ENCODE assay signal across 9 cellular contexts in the genomic region with DNA sequence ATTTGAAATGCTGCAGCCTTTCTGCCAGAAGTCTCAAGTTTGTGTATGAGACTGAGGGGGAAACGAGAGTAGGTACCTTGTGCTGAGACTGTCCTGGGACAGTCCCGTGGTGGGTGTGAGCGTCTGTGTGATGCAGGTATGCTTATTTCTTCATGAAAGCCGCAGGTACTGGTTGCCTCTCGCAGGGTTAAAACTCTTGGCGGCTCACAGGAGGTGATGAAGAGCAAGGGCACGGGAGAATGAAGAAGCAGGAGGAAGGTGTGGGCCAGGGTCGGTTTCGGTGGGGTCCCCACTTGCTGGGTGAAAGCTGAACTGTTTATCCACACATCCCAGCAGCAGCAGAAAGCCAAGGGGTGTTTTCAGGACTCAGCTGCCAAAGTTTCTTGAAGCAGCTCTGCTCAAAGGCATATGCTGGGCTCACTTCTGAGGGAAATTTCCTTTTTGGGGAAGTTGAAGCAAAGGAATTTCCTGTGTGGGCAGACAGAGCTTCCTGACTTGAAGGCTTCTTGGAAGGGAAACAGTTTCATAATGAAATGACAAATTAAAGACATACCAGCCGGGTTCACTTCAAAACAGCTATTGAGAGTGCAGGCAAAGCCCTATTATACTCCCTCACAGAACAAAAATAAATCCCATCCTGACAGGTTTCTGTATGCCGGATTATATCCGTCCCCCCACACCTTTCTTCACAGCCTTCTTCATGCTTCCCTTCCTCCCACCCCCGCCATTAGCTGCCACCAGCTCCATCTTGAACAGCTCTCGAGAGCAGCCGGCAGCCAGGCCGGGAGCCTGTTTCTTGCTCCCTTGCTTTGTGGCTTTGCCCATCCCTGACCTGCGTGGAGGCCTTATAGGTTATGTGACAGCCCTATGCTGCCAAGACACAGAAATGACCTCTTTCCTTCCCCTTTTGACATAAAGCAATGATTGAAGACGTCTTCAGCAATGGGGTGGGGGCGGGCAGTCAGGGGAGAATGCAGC.
DNase-seq lines count a peak whose midpoint lies in the region; ATAC-seq, FAIRE-seq and TF ChIP-seq lines count a peak whose summit lies in the region.
"Had no signal": no experiment of that assay in that cellular context is flagged by ENCODE, and none has a peak within 500 bp of the region (broad histone marks: within the 10 kb centered on the region; RNA-seq: fewer than 3 reads in every experiment).

No MANE protein-coding gene starts in this region.

- H4K91ac ChIP-seq in H1 (replicated peaks; ENCODE audit: insufficient read length, low read length) (no peak overlapping the region), neuronal stem cell (ENCODE audit: low read depth, low read length, poor library complexity) (no peak overlapping the region)

- 0 out of 4 replicates have a peak, but pooled peaks cover 0 to 3% of the 10 kb centered on the region in 2 experiments for H3K79me2 ChIP-seq in H1 (ENCODE audit: control insufficient read depth in 1 of 2, insufficient read depth in 2 of 2, low read length in 2 of 2)

- no peak for TF ChIP-seq EP300 in H1 (IDR thresholded peaks at IDR 0.05; ENCODE audit: borderline replicate concordance in 1 of 2, low read depth in 2 of 2, low read length in 2 of 2)

- no peak overlapping the region for H3K23ac ChIP-seq in H1 (ENCODE audit: insufficient read length)
- H3K23ac ChIP-seq in neuronal stem cell (ENCODE audit: low read depth, low read length, poor library complexity): no peak overlapping the region

- H3K4me3 ChIP-seq in H1 (ENCODE audit: extremely low read depth in 1 of 4, insufficient read depth in 2 of 4, low read depth in 3 of 4, low read length in 4 of 4) (no peak overlapping the region), neuronal stem cell (ENCODE audit: low read length in 2 of 2) (no peak overlapping the region), tibial artery (no peak overlapping the region)

- H3K18ac ChIP-seq in H1 (ENCODE audit: extremely low read depth, low read length) (no peak overlapping the region), neuronal stem cell (ENCODE audit: low read length) (peak overlapping the region; percentile 63)

- POLR2A ChIA-PET in H1 (lab: Charles Lee; ENCODE audit: partially characterized antibody): interaction anchor here (0.8 to 2.7 kb wide), 3 partner anchors 14 to 20 kb away, joined by 3 to 6 read pairs (median 3); no protein-coding TSS in a partner anchor

- TF ChIP-seq CTCF in H1 (IDR thresholded peaks at IDR 0.05; ENCODE audit: control extremely low read depth in 1 of 3, insufficient read depth in 1 of 3, low read depth in 1 of 3, low read length in 3 of 3) (no peak), tibial artery (IDR thresholded peaks at IDR 0.05) (no peak)

- H3K14ac ChIP-seq in H1 (ENCODE audit: insufficient read length) (no peak overlapping the region), neuronal stem cell (ENCODE audit: low read length) (peak overlapping the region; percentile 72)

- TF ChIP-seq RAD21 in H1 (IDR thresholded peaks at IDR 0.05 in 1 of 2, conservative IDR thresholded peaks at IDR 0.05 in 1 of 2; ENCODE audit: low read depth in 2 of 2, low read length in 2 of 2): no peak

- H3K56ac ChIP-seq in H1 (replicated peaks; ENCODE audit: insufficient read length, low read depth, low read length): no peak overlapping the region

- H4K20me1 ChIP-seq in H1 (replicated peaks in 1 of 2; ENCODE audit: control insufficient read depth in 1 of 2, insufficient read depth in 2 of 2, low read length in 2 of 2): no peaks in the 10 kb centered on the region

- H2BK15ac ChIP-seq in H1 (ENCODE audit: low read length): no peak overlapping the region
- no peak overlapping the region for H2BK15ac ChIP-seq in neuronal stem cell (ENCODE audit: low read length)

- H3K27ac ChIP-seq in H1 (ENCODE audit: low read depth, low read length): no peak overlapping the region
- peak overlapping the region; percentile 29 for H3K27ac ChIP-seq in neuronal stem cell (replicated peaks; ENCODE audit: low read length)
- peak overlapping the region; percentile 84 for H3K27ac ChIP-seq in tibial artery

- CTCF ChIA-PET in H1 (lab: Charles Lee; ENCODE audit: partially characterized antibody): interaction anchor here (1.0 to 2.5 kb wide), 4 partner anchors 14 to 307 kb away, joined by 4 to 6 read pairs (median 4); no protein-coding TSS in a partner anchor

- TF ChIP-seq POLR2A in H1 (IDR thresholded peaks at IDR 0.05; ENCODE audit: control extremely low read depth in 1 of 2, low read depth in 2 of 2, low read length in 2 of 2): no peak

- peak overlapping the region; percentile 22; the same call in 1 of the 2 replicates for H2BK12ac ChIP-seq in H1 (ENCODE audit: low read depth, low read length)
- H2BK12ac ChIP-seq in neuronal stem cell (ENCODE audit: low read length): no peak overlapping the region

- no peaks in the 10 kb centered on the region for H3K79me1 ChIP-seq in H1 (ENCODE audit: low read depth, low read length)
- H3K79me1 ChIP-seq in neuronal stem cell (ENCODE audit: low read depth, low read length): no peaks in the 10 kb centered on the region

- H3K4me2 ChIP-seq in H1 (ENCODE audit: insufficient read depth in 1 of 2, low read depth in 2 of 2, low read length in 2 of 2) (no peak overlapping the region), neuronal stem cell (ENCODE audit: insufficient read depth, low read length, poor library complexity, severe bottlenecking) (no peak overlapping the region)

- peaks cover 7 to 24% (median 9%) of the 10 kb centered on the region in 4 experiments for H3K4me1 ChIP-seq in H1 (replicated peaks in 1 of 4; ENCODE audit: control insufficient read depth in 3 of 4, insufficient read depth in 4 of 4, low read length in 3 of 4)
- peaks cover 10 to 13% of the 10 kb centered on the region in 2 donors for H3K4me1 ChIP-seq in neuronal stem cell (ENCODE audit: control insufficient read depth in 2 of 2, insufficient read depth in 1 of 2, low read depth in 1 of 2, low read length in 2 of 2)
- peaks cover 0 to 99% (median 67%) of the 10 kb centered on the region in 4 donors for H3K4me1 ChIP-seq in tibial artery

- no peak overlapping the region for H4K5ac ChIP-seq in H1 (ENCODE audit: insufficient read length, low read depth, low read length)

- no peaks in the 10 kb centered on the region for H3K9me3 ChIP-seq in H1 (ENCODE audit: insufficient read depth in 2 of 2, low read depth in 1 of 2, low read length in 1 of 2)
- H3K9me3 ChIP-seq in neuronal stem cell (replicated peaks in 1 of 2; ENCODE audit: control insufficient read depth in 2 of 2, insufficient read depth in 1 of 2, low read depth in 1 of 2, low read length in 2 of 2): no peaks in the 10 kb centered on the region
- H3K9me3 ChIP-seq in tibial artery: no peaks in the 10 kb centered on the region

- H3K36me3 ChIP-seq in H1 (ENCODE audit: control insufficient read depth in 2 of 4, insufficient read depth in 4 of 4, low read length in 3 of 4) (no peaks in the 10 kb centered on the region; a peak in 1 of 8 replicates), neuronal stem cell (replicated peaks in 1 of 2; ENCODE audit: control insufficient read depth in 2 of 2, insufficient read depth in 2 of 2, low read length in 2 of 2) (peaks cover 0 to 5% of the 10 kb centered on the region in 2 donors), tibial artery (no peaks in the 10 kb centered on the region)

- WGBS in H1 (ENCODE audit: extremely low coverage in 1 of 2, insufficient coverage in 1 of 2, insufficient read length in 1 of 2, insufficient replicate concordance in 2 of 2, low coverage in 1 of 2, low lambda C conversion rate in 2 of 2, missing lambda C conversion rate in 1 of 2), 2 experiments: 80% methylated on average over 19 of the region's 19 CpGs; no CpG with 5 or more reads in 1 of the 2 experiments
- WGBS in neuronal stem cell (ENCODE audit: extremely low coverage in 2 of 2, insufficient read length in 2 of 2, insufficient replicate concordance in 1 of 2), 2 donors: no CpG with 5 or more reads among the region's 19 CpGs

- DNase-seq in activated gamma-delta T cell treated with anti-CD3 and anti-CD28 coated beads, Interleukin-2, amount 50 U/mL, for 16 hours (ENCODE audit: low read depth): peak; percentile 16
- DNase-seq in activated gamma-delta T cell treated with Interleukin-2 at 50 U/mL for 16 hours (no peak), H1 (ENCODE audit: low read depth in 1 of 2, low spot score in 2 of 2) (no peak), neuronal stem cell (ENCODE audit: low spot score) (no peak), tibial artery (no peak), DMS53 treated with DMSO at 0.1 percent for 48 hours (lab: John Stamatoyannopoulos, UW; ENCODE audit: unreplicated experiment) (no peak)
- DNase-seq in activated CD4-positive, alpha-beta T cell treated with anti-CD3 and anti-CD28 coated beads, Interleukin-2, amount 50 U/mL, for 1 hour: peak; percentile 25

- no peak overlapping the region for H2AFZ ChIP-seq in H1 (ENCODE audit: low read length)
- H2AFZ ChIP-seq in neuronal stem cell (ENCODE audit: low read length): no peak overlapping the region

- H4K8ac ChIP-seq in H1 (ENCODE audit: extremely low read depth, insufficient read depth, low read length) (no peak overlapping the region; the same call in 1 of the 2 replicates), neuronal stem cell (ENCODE audit: low read depth, low read length) (no peak overlapping the region)

- H2AK5ac ChIP-seq in H1 (ENCODE audit: low read depth, low read length): no peak overlapping the region
- peak overlapping the region; percentile 29 for H2AK5ac ChIP-seq in neuronal stem cell (ENCODE audit: low read depth, low read length)

- H2BK20ac ChIP-seq in H1 (ENCODE audit: low read length): no peak overlapping the region

- no peak for FAIRE-seq in H1 (lab: Jason Lieb, UNC)
- FAIRE-seq: endometrium had no signal

- H3K9ac ChIP-seq in H1 (replicated peaks in 1 of 4; ENCODE audit: extremely low read depth in 1 of 4, low read depth in 3 of 4, low read length in 3 of 4) (no peak overlapping the region), neuronal stem cell (ENCODE audit: low read depth, low read length, poor library complexity) (peak overlapping the region; percentile 4)

- ATAC-seq in HG03439 (IDR thresholded peaks at IDR 0.05; ENCODE audit: unreplicated experiment): peak; percentile 69

- H2BK5ac ChIP-seq in H1 (ENCODE audit: low read depth, low read length) (no peak overlapping the region; the same call in 1 of the 2 replicates), neuronal stem cell (ENCODE audit: low read length) (no peak overlapping the region)

- H3K4ac ChIP-seq in H1 (replicated peaks; ENCODE audit: insufficient read length, low read depth, low read length): no peak overlapping the region
- H3K4ac ChIP-seq in neuronal stem cell (ENCODE audit: low read length): no peak overlapping the region

- H3K27me3 ChIP-seq in H1 (replicated peaks in 1 of 4; ENCODE audit: control insufficient read depth in 3 of 4, extremely low read depth in 1 of 4, insufficient read depth in 3 of 4, low read length in 3 of 4) (no peaks in the 10 kb centered on the region), neuronal stem cell (ENCODE audit: control insufficient read depth in 3 of 3, insufficient read depth in 3 of 3, low read depth in 1 of 3, low read length in 3 of 3) (no peaks in the 10 kb centered on the region), tibial artery (no peaks in the 10 kb centered on the region)

- no peak overlapping the region for H2BK120ac ChIP-seq in H1 (replicated peaks; ENCODE audit: low read depth, low read length)
- H2BK120ac ChIP-seq in neuronal stem cell (ENCODE audit: low read depth, low read length): no peak overlapping the region

- no peaks in the 10 kb centered on the region for H3K23me2 ChIP-seq in H1 (ENCODE audit: low read depth, low read length)

- intact Hi-C loops in tibial artery (cut with DNase I; ENCODE audit: low total_unique reads): loop anchor here (10.0 kb wide), 1 partner anchor 111 kb away; no protein-coding TSS in a partner anchor

Comparison
In these comparisons a context has a peak if more than half of its experiments do, and no peak if none do; other contexts are left out.
1. DNase-seq: peak in activated gamma-delta T cell treated with anti-CD3 and anti-CD28 coated beads, Interleukin-2, amount 50 U/mL, for 16 hours (single experiment) and activated CD4-positive, alpha-beta T cell treated with anti-CD3 and anti-CD28 coated beads, Interleukin-2, amount 50 U/mL, for 1 hour (single experiment); none in activated gamma-delta T cell treated with Interleukin-2 at 50 U/mL for 16 hours (single experiment), H1 (0 of 2), neuronal stem cell (single experiment), tibial artery (0 of 2) and DMS53 treated with DMSO at 0.1 percent for 48 hours (single experiment).